ENCODE assay signal across 21 cellular contexts in genomic region chr7:55502209-55502608, GRCh38.
DNase-seq lines count a peak whose midpoint lies in the region; ATAC-seq and TF ChIP-seq lines count a peak whose summit lies in the region.
"Had no signal": no experiment of that assay in that cellular context is flagged by ENCODE, and none has a peak within 500 bp of the region (broad histone marks: within the 10 kb centered on the region; RNA-seq: fewer than 3 reads in every experiment).

No MANE protein-coding gene starts in this region.

- peaks cover 14% of the 10 kb centered on the region; the same call in 1 of the 2 replicates for H3K79me2 ChIP-seq in OCI-LY7 (ENCODE audit: insufficient read depth, low read depth, low read length)

- TF ChIP-seq CTCF in natural killer cell (IDR thresholded peaks at IDR 0.05) (no peak), OCI-LY7 (conservative IDR thresholded peaks at IDR 0.05; ENCODE audit: low read length) (no peak), glutamatergic neuron (IDR thresholded peaks at IDR 0.05; ENCODE audit: partially characterized antibody, unreplicated experiment) (no peak)

- intact Hi-C loops in natural killer cell (cut with micrococcal nuclease): no loop called here
- intact Hi-C loops in OCI-LY7 (cut with micrococcal nuclease; ENCODE audit: unreplicated experiment): no loop called here

- ATAC-seq in natural killer cell treated with Interleukin-12 subunit alpha and Interleukin-12 subunit beta and Interleukin-15 and Interleukin-18, amount 100 ng/mL, for 72 hours: no peak
- ATAC-seq in natural killer cell: no peak
- no peak for ATAC-seq in activated CD8-positive, alpha-beta memory T cell treated with anti-CD3 and anti-CD28 coated beads, Interleukin-2, amount 10 ng/mL, durations not matched to agents 7 days and 5 days
- ATAC-seq: HCT116, left colon had no signal

- BruUV-seq in OCI-LY7 (replicated peaks; lab: Mats Ljungman, UMichigan): no TSS peak

- H3K4me3 Mint-ChIP-seq in natural killer cell treated with Interleukin-12 subunit alpha and Interleukin-12 subunit beta and Interleukin-15 and Interleukin-18, amount 100 ng/mL, for 72 hours: no peak overlapping the region
- H3K4me3 Mint-ChIP-seq in natural killer cell (no peak overlapping the region), glutamatergic neuron (ENCODE audit: unreplicated experiment) (no peak overlapping the region)
- H3K4me3 Mint-ChIP-seq in activated CD8-positive, alpha-beta memory T cell treated with anti-CD3 and anti-CD28 coated beads, Interleukin-2, amount 10 ng/mL, durations not matched to agents 7 days and 5 days: no peak overlapping the region
- H3K4me3 Mint-ChIP-seq: mesothelial cell of epicardium had no signal

- peak overlapping the region; percentile 45 for H3K27ac ChIP-seq in OCI-LY7 (ENCODE audit: low read depth, low read length, poor library complexity, severe bottlenecking)
- H3K27ac ChIP-seq: C4-2B, HL-60, neutrophil, SJCRH30, suprapubic skin had no signal

- H3K36me3 ChIP-seq in OCI-LY7 (ENCODE audit: insufficient read depth, low read length): peaks cover 40% of the 10 kb centered on the region

- peak overlapping the region; percentile 65 for H3K4me2 ChIP-seq in OCI-LY7 (ENCODE audit: low read length)

- H3K4me1 ChIP-seq in OCI-LY7 (ENCODE audit: insufficient read depth, low read length, poor library complexity, severe bottlenecking): peaks cover 39% of the 10 kb centered on the region
- H3K4me1 ChIP-seq: suprapubic skin had no signal

- peaks cover 67 to 76% of the 10 kb centered on the region in 2 donors for H3K4me1 Mint-ChIP-seq in natural killer cell treated with Interleukin-12 subunit alpha and Interleukin-12 subunit beta and Interleukin-15 and Interleukin-18, amount 100 ng/mL, for 72 hours (ENCODE audit: low read depth in 2 of 2)
- peaks cover 69 to 76% of the 10 kb centered on the region in 2 donors for H3K4me1 Mint-ChIP-seq in natural killer cell
- peaks cover 3% of the 10 kb centered on the region for H3K4me1 Mint-ChIP-seq in glutamatergic neuron (ENCODE audit: low read depth, unreplicated experiment)
- H3K4me1 Mint-ChIP-seq in activated CD8-positive, alpha-beta memory T cell treated with anti-CD3 and anti-CD28 coated beads, Interleukin-2, amount 10 ng/mL, durations not matched to agents 7 days and 5 days: peaks cover 18% of the 10 kb centered on the region

- H3K27me3 Mint-ChIP-seq in natural killer cell treated with Interleukin-12 subunit alpha and Interleukin-12 subunit beta and Interleukin-15 and Interleukin-18, amount 100 ng/mL, for 72 hours: no peaks in the 10 kb centered on the region
- H3K27me3 Mint-ChIP-seq in natural killer cell (ENCODE audit: low read depth in 2 of 2): no peaks in the 10 kb centered on the region
- H3K27me3 Mint-ChIP-seq in glutamatergic neuron (ENCODE audit: unreplicated experiment): no peaks in the 10 kb centered on the region
- H3K27me3 Mint-ChIP-seq in activated CD8-positive, alpha-beta memory T cell treated with anti-CD3 and anti-CD28 coated beads, Interleukin-2, amount 10 ng/mL, durations not matched to agents 7 days and 5 days: no peaks in the 10 kb centered on the region

- DNase-seq in natural killer cell treated with Interleukin-12 subunit alpha and Interleukin-12 subunit beta and Interleukin-15 and Interleukin-18, amount 100 ng/mL, for 72 hours (ENCODE audit: low spot score): peak; percentile 10
- DNase-seq in natural killer cell (no peak), OCI-LY7 (ENCODE audit: low spot score) (no peak), inferior parietal cortex (ENCODE audit: extremely low spot score) (peak; percentile 32), NCI-H1694 treated with DMSO at 0.1 percent for 48 hours (lab: John Stamatoyannopoulos, UW) (no peak), activated gamma-delta T cell (lab: John Stamatoyannopoulos, UW) (no peak), glutamatergic neuron (no peak)
- DNase-seq in activated CD8-positive, alpha-beta memory T cell treated with anti-CD3 and anti-CD28 coated beads, Interleukin-2, amount 10 ng/mL, durations not matched to agents 7 days and 5 days: no peak
- DNase-seq: activated CD4-positive, CD25-positive, alpha-beta regulatory T cell; erythroblast; left colon; NCI-H2029; NCI-H526; SJCRH30; spleen had no signal

- no peaks in the 10 kb centered on the region for H3K9me2 ChIP-seq in OCI-LY7 (ENCODE audit: insufficient read depth, low read length)

- H4K20me1 ChIP-seq in OCI-LY7 (ENCODE audit: insufficient read depth, low read length): no peaks in the 10 kb centered on the region

- H2AFZ ChIP-seq in OCI-LY7 (ENCODE audit: low read length): no peak overlapping the region

- H3K4me3 ChIP-seq in OCI-LY7 (ENCODE audit: low read depth, low read length, poor library complexity, severe bottlenecking): no peak overlapping the region
- H3K4me3 ChIP-seq: SJCRH30, spleen, suprapubic skin had no signal

- H3K27ac Mint-ChIP-seq in natural killer cell treated with Interleukin-12 subunit alpha and Interleukin-12 subunit beta and Interleukin-15 and Interleukin-18, amount 100 ng/mL, for 72 hours: no peak overlapping the region
- no peak overlapping the region for H3K27ac Mint-ChIP-seq in natural killer cell
- no peak overlapping the region for H3K27ac Mint-ChIP-seq in glutamatergic neuron (ENCODE audit: unreplicated experiment)
- H3K27ac Mint-ChIP-seq in activated CD8-positive, alpha-beta memory T cell treated with anti-CD3 and anti-CD28 coated beads, Interleukin-2, amount 10 ng/mL, durations not matched to agents 7 days and 5 days: no peak overlapping the region
- H3K27ac Mint-ChIP-seq: mesothelial cell of epicardium had no signal

- H3K9me3 ChIP-seq in OCI-LY7 (ENCODE audit: low read length): no peaks in the 10 kb centered on the region
- H3K9me3 ChIP-seq: neutrophil, SJCRH30, spleen, suprapubic skin had no signal

- H3K9me3 Mint-ChIP-seq in natural killer cell treated with Interleukin-12 subunit alpha and Interleukin-12 subunit beta and Interleukin-15 and Interleukin-18, amount 100 ng/mL, for 72 hours: no peaks in the 10 kb centered on the region
- H3K9me3 Mint-ChIP-seq in natural killer cell: no peaks in the 10 kb centered on the region
- H3K9me3 Mint-ChIP-seq in glutamatergic neuron (ENCODE audit: unreplicated experiment): peaks cover 2% of the 10 kb centered on the region
- H3K9me3 Mint-ChIP-seq in activated CD8-positive, alpha-beta memory T cell treated with anti-CD3 and anti-CD28 coated beads, Interleukin-2, amount 10 ng/mL, durations not matched to agents 7 days and 5 days (ENCODE audit: low read depth): no peaks in the 10 kb centered on the region
- H3K9me3 Mint-ChIP-seq: mesothelial cell of epicardium had no signal

- CTCF ChIA-PET in OCI-LY7 (lab: Charles Lee; ENCODE audit: unreplicated experiment): interaction anchor here (1.5 kb wide), 2 partner anchors 11 to 33 kb away, joined by 3 to 5 read pairs; no protein-coding TSS in a partner anchor
- CTCF ChIA-PET in activated CD8-positive, alpha-beta memory T cell treated with anti-CD3 and anti-CD28 coated beads, Interleukin-2, amount 10 ng/mL, durations not matched to agents 7 days and 5 days (lab: Charles Lee): interaction anchor here (1.3 kb wide), 1 partner anchor 71 kb away, joined by 3 read pairs; no protein-coding TSS in a partner anchor

- POLR2A ChIA-PET in OCI-LY7 (lab: Charles Lee): interaction anchor here (0.6 to 1.7 kb wide), 9 partner anchors 9 to 62 kb away, joined by 3 to 5 read pairs (median 4); no protein-coding TSS in a partner anchor

- H3K36me3 Mint-ChIP-seq in natural killer cell treated with Interleukin-12 subunit alpha and Interleukin-12 subunit beta and Interleukin-15 and Interleukin-18, amount 100 ng/mL, for 72 hours: no peaks in the 10 kb centered on the region
- H3K36me3 Mint-ChIP-seq in natural killer cell: no peaks in the 10 kb centered on the region
- H3K36me3 Mint-ChIP-seq in glutamatergic neuron (ENCODE audit: unreplicated experiment): no peaks in the 10 kb centered on the region
- H3K36me3 Mint-ChIP-seq in activated CD8-positive, alpha-beta memory T cell treated with anti-CD3 and anti-CD28 coated beads, Interleukin-2, amount 10 ng/mL, durations not matched to agents 7 days and 5 days: peaks cover 1% of the 10 kb centered on the region
- H3K36me3 Mint-ChIP-seq: mesothelial cell of epicardium had no signal

Comparison
In these comparisons a context has a peak if more than half of its experiments do, and no peak if none do; other contexts are left out.
1. DNase-seq: peak in natural killer cell treated with Interleukin-12 subunit alpha and Interleukin-12 subunit beta and Interleukin-15 and Interleukin-18, amount 100 ng/mL, for 72 hours (single experiment) and inferior parietal cortex (single experiment); none in natural killer cell (single experiment), OCI-LY7 (single experiment), NCI-H1694 treated with DMSO at 0.1 percent for 48 hours (single experiment), activated gamma-delta T cell (single experiment), glutamatergic neuron (single experiment) and activated CD8-positive, alpha-beta memory T cell treated with anti-CD3 and anti-CD28 coated beads, Interleukin-2, amount 10 ng/mL, durations not matched to agents 7 days and 5 days (single experiment).